1 cellular context compared by ENCODE assay signal in genomic region chr11:62858201-62858600, GRCh38.
TF ChIP-seq lines count a peak whose summit lies in the region.

No MANE protein-coding gene starts in this region.

TF ChIP-seq in GM12878, 131 proteins besides CTCF, POLR2A, EP300 and RAD21:
- TF ChIP-seq FOS (IDR thresholded peaks at IDR 0.05; ENCODE audit: borderline replicate concordance, extremely low read depth, insufficient read length), result no peak
- TF ChIP-seq ELK1 (IDR thresholded peaks at IDR 0.05; ENCODE audit: low read depth, low read length), result no peak
